In genomic region chr22:23673826-23674690, GRCh38 we compare ENCODE assay signal across 23 cellular contexts. TPM values are rescaled to one million over a fixed set of nuclear protein-coding genes. Genes with fewer than 3 reads are reported as not detected.
DNase-seq lines count a peak whose midpoint lies in the region; FAIRE-seq and TF ChIP-seq lines count a peak whose summit lies in the region.
"Had no signal": no experiment of that assay in that cellular context is flagged by ENCODE, and none has a peak within 500 bp of the region (broad histone marks: within the 10 kb centered on the region; RNA-seq: fewer than 3 reads in every experiment).

No MANE protein-coding gene starts in this region.

- H3K27me3 Mint-ChIP-seq in neural progenitor cell (ENCODE audit: insufficient read depth, low read depth): peaks cover 5% of the 10 kb centered on the region
- peaks cover 2% of the 10 kb centered on the region; the same call in 1 of the 2 replicates for H3K27me3 Mint-ChIP-seq in HFFc6 (ENCODE audit: insufficient read depth)
- H3K27me3 Mint-ChIP-seq: CD8-positive, alpha-beta memory T cell had no signal

- no peaks in the 10 kb centered on the region for H3K79me2 ChIP-seq in H1 (ENCODE audit: control insufficient read depth in 1 of 2, insufficient read depth in 2 of 2, low read length in 2 of 2)
- H3K79me2 ChIP-seq in neural progenitor cell (ENCODE audit: low read depth): no peaks in the 10 kb centered on the region

- H3K79me1 ChIP-seq in H1 (ENCODE audit: low read depth, low read length): no peaks in the 10 kb centered on the region

- no peak overlapping the region for H3K23ac ChIP-seq in H1 (ENCODE audit: insufficient read length)

- no peak overlapping the region for H2BK20ac ChIP-seq in H1 (ENCODE audit: low read length)

- H2BK120ac ChIP-seq in H1 (replicated peaks; ENCODE audit: low read depth, low read length): no peak overlapping the region

- no peak for TF ChIP-seq EP300 in H1 (IDR thresholded peaks at IDR 0.05; ENCODE audit: borderline replicate concordance in 1 of 2, low read depth in 2 of 2, low read length in 2 of 2)

- H3K4me1 Mint-ChIP-seq in neural progenitor cell (peaks cover 19% of the 10 kb centered on the region), HFFc6 (ENCODE audit: low read depth) (no peaks in the 10 kb centered on the region)
- H3K4me1 Mint-ChIP-seq: mesothelial cell of epicardium had no signal

- H2BK5ac ChIP-seq in H1 (ENCODE audit: low read depth, low read length): no peak overlapping the region

- H3K27ac ChIP-seq in HL-60 (replicated peaks) (peak overlapping the region; percentile 41), H1 (ENCODE audit: low read depth, low read length) (no peak overlapping the region), neural progenitor cell (no peak overlapping the region)
- H3K27ac ChIP-seq: upper lobe of right lung had no signal

- H3K9ac ChIP-seq in H1 (replicated peaks in 1 of 4; ENCODE audit: extremely low read depth in 1 of 4, low read depth in 3 of 4, low read length in 3 of 4) (no peak overlapping the region), neural progenitor cell (no peak overlapping the region)

- POLR2A ChIA-PET in H1 (lab: Charles Lee; ENCODE audit: partially characterized antibody): no interaction called here

- TF ChIP-seq RAD21 in H1 (IDR thresholded peaks at IDR 0.05 in 1 of 2, conservative IDR thresholded peaks at IDR 0.05 in 1 of 2; ENCODE audit: low read depth in 2 of 2, low read length in 2 of 2): no peak

- DNase-seq in ELF-1 (ENCODE audit: low read depth, low spot score): peak; percentile 36
- no peak for DNase-seq in HL-60 (ENCODE audit: low read depth in 1 of 2, low spot score in 1 of 2)
- no peak for DNase-seq in H1 (ENCODE audit: low read depth in 1 of 2, low spot score in 2 of 2)
- DNase-seq in neural progenitor cell (ENCODE audit: low spot score): peak; percentile 7
- DNase-seq in NCI-H524 (lab: John Stamatoyannopoulos, UW): no peak
- DNase-seq in NCI-H524 treated with DMSO at 0.1 percent for 48 hours (lab: John Stamatoyannopoulos, UW): no peak
- no peak for DNase-seq in LoVo (ENCODE audit: low spot score)
- DNase-seq in HFFc6: no peak
- DNase-seq: activated CD4-positive, alpha-beta T cell treated with anti-CD3 and anti-CD28 coated beads, Interleukin-2, amount 50 U/mL, for 1 hour; activated CD8-positive, alpha-beta memory T cell treated with anti-CD3 and anti-CD28 coated beads, Interleukin-2, amount 50 U/mL, for 48 hours; activated effector memory CD4-positive, alpha-beta T cell treated with Interleukin-2 at 50 U/mL for 16 hours; CD8-positive, alpha-beta memory T cell; DMS79; erythroblast; foreskin melanocyte; NCI-H1105; NCI-H2107; NCI-H526 treated with DMSO at 0.1 percent for 48 hours; upper lobe of right lung had no signal

- no peaks in the 10 kb centered on the region for H3K9me3 ChIP-seq in H1 (ENCODE audit: insufficient read depth in 2 of 2, low read depth in 1 of 2, low read length in 1 of 2)
- no peaks in the 10 kb centered on the region for H3K9me3 ChIP-seq in neural progenitor cell (ENCODE audit: low read depth)
- H3K9me3 ChIP-seq: upper lobe of right lung had no signal

- no peak overlapping the region for H2AFZ ChIP-seq in H1 (ENCODE audit: low read length)
- no peak overlapping the region for H2AFZ ChIP-seq in neural progenitor cell (replicated peaks)

- H3F3A ChIP-seq in neural progenitor cell (ENCODE audit: low read depth): peaks cover 11% of the 10 kb centered on the region

- H3K4ac ChIP-seq in H1 (replicated peaks; ENCODE audit: insufficient read length, low read depth, low read length): no peak overlapping the region

- H3K36me3 Mint-ChIP-seq in neural progenitor cell (peaks cover 2% of the 10 kb centered on the region), HFFc6 (ENCODE audit: low read depth) (no peaks in the 10 kb centered on the region)

- H4K20me1 ChIP-seq in H1 (replicated peaks in 1 of 2; ENCODE audit: control insufficient read depth in 1 of 2, insufficient read depth in 2 of 2, low read length in 2 of 2) (peaks cover 3 to 7% of the 10 kb centered on the region in 2 experiments), neural progenitor cell (ENCODE audit: low read depth) (peaks cover 15% of the 10 kb centered on the region)

- H2AK5ac ChIP-seq in H1 (ENCODE audit: low read depth, low read length): 0 out of 2 replicates have a peak overlapping the region, but pooled peaks have one; percentile 15

- H2BK12ac ChIP-seq in H1 (ENCODE audit: low read depth, low read length): no peak overlapping the region

- TF ChIP-seq CTCF in HL-60 (IDR thresholded peaks at IDR 0.05; ENCODE audit: insufficient read depth, low read length): no peak
- peak in 1 of 3 experiments; percentile 3; a peak in 1 of 4 replicates for TF ChIP-seq CTCF in H1 (IDR thresholded peaks at IDR 0.05; ENCODE audit: control extremely low read depth in 1 of 3, insufficient read depth in 1 of 3, low read depth in 1 of 3, low read length in 3 of 3)
- no peak for TF ChIP-seq CTCF in neural progenitor cell (IDR thresholded peaks at IDR 0.05)
- no peak for TF ChIP-seq CTCF in HFFc6 (IDR thresholded peaks at IDR 0.05)

- no peak overlapping the region for H2BK15ac ChIP-seq in H1 (ENCODE audit: low read length)

- H4K5ac ChIP-seq in H1 (ENCODE audit: insufficient read length, low read depth, low read length): peak overlapping the region; percentile 2

- no peaks in the 10 kb centered on the region for H3K9me3 Mint-ChIP-seq in neural progenitor cell
- no peaks in the 10 kb centered on the region for H3K9me3 Mint-ChIP-seq in HFFc6
- H3K9me3 Mint-ChIP-seq: CD8-positive, alpha-beta memory T cell; mesothelial cell of epicardium; nephron had no signal

- no peak overlapping the region for H3K4me3 Mint-ChIP-seq in neural progenitor cell
- no peak overlapping the region for H3K4me3 Mint-ChIP-seq in HFFc6
- H3K4me3 Mint-ChIP-seq: CD8-positive, alpha-beta memory T cell; mesothelial cell of epicardium; nephron had no signal

- no peak overlapping the region for H3K14ac ChIP-seq in H1 (ENCODE audit: insufficient read length)

- TF ChIP-seq POLR2A in H1 (IDR thresholded peaks at IDR 0.05; ENCODE audit: control extremely low read depth in 1 of 2, low read depth in 2 of 2, low read length in 2 of 2): no peak

- no peak overlapping the region for H4K8ac ChIP-seq in H1 (ENCODE audit: extremely low read depth, insufficient read depth, low read length)

- no peak for FAIRE-seq in H1 (lab: Jason Lieb, UNC)
- FAIRE-seq: H54 had no signal

- H3K4me2 ChIP-seq in H1 (ENCODE audit: insufficient read depth in 1 of 2, low read depth in 2 of 2, low read length in 2 of 2) (no peak overlapping the region), neural progenitor cell (no peak overlapping the region)

- CTCF ChIA-PET in H1 (lab: Charles Lee; ENCODE audit: partially characterized antibody): interaction anchor here (1.2 kb wide), 1 partner anchor 9 kb away, joined by 4 read pairs; no protein-coding TSS in a partner anchor

- no peaks in the 10 kb centered on the region for H3K23me2 ChIP-seq in H1 (ENCODE audit: low read depth, low read length)

- H3K56ac ChIP-seq in H1 (replicated peaks; ENCODE audit: insufficient read length, low read depth, low read length): no peak overlapping the region

- peaks cover 0 to 7% (median 2%) of the 10 kb centered on the region in 4 experiments; a peak in 4 of 7 replicates for H3K4me1 ChIP-seq in H1 (replicated peaks in 1 of 4; ENCODE audit: control insufficient read depth in 3 of 4, insufficient read depth in 4 of 4, low read length in 3 of 4)
- H3K4me1 ChIP-seq in neural progenitor cell: peaks cover 4% of the 10 kb centered on the region

- H4K91ac ChIP-seq in H1 (replicated peaks; ENCODE audit: insufficient read length, low read length): no peak overlapping the region

- no peaks in the 10 kb centered on the region for H3K36me3 ChIP-seq in H1 (ENCODE audit: control insufficient read depth in 2 of 4, insufficient read depth in 4 of 4, low read length in 3 of 4)
- H3K36me3 ChIP-seq in neural progenitor cell: no peaks in the 10 kb centered on the region
- H3K36me3 ChIP-seq: upper lobe of right lung had no signal

- 82% methylated on average over 23 of the region's 26 CpGs; no CpG with 5 or more reads in 1 of the 2 experiments for WGBS in H1 (ENCODE audit: extremely low coverage in 1 of 2, insufficient coverage in 1 of 2, insufficient read length in 1 of 2, insufficient replicate concordance in 2 of 2, low coverage in 1 of 2, low lambda C conversion rate in 2 of 2, missing lambda C conversion rate in 1 of 2), 2 experiments

- H3K27me3 ChIP-seq in HL-60 (ENCODE audit: insufficient read depth, poor library complexity, severe bottlenecking): no peaks in the 10 kb centered on the region
- H3K27me3 ChIP-seq in H1 (replicated peaks in 1 of 4; ENCODE audit: control insufficient read depth in 3 of 4, extremely low read depth in 1 of 4, insufficient read depth in 3 of 4, low read length in 3 of 4): no peaks in the 10 kb centered on the region
- H3K27me3 ChIP-seq in neural progenitor cell: no peaks in the 10 kb centered on the region
- H3K27me3 ChIP-seq: upper lobe of right lung had no signal

- H3K27ac Mint-ChIP-seq in neural progenitor cell: peak overlapping the region; percentile 66
- no peak overlapping the region for H3K27ac Mint-ChIP-seq in HFFc6
- H3K27ac Mint-ChIP-seq: mesothelial cell of epicardium had no signal

- H3K18ac ChIP-seq in H1 (ENCODE audit: extremely low read depth, low read length): no peak overlapping the region

- H3K4me3 ChIP-seq in HL-60 (replicated peaks; ENCODE audit: insufficient read depth, low read length): no peak overlapping the region
- no peak overlapping the region for H3K4me3 ChIP-seq in H1 (ENCODE audit: extremely low read depth in 1 of 4, insufficient read depth in 2 of 4, low read depth in 3 of 4, low read length in 4 of 4)
- no peak overlapping the region for H3K4me3 ChIP-seq in neural progenitor cell
- H3K4me3 ChIP-seq: upper lobe of right lung had no signal

RNA-seq across cellular contexts. Expression of gene RGL4, which starts 16.8 kb away (rescaled TPM):
- total RNA-seq in H1 (2021; fragmentation: NEBNext Ultra II Directional; extraction: Animal tissue kit (Norgen Biotek cat#: 25700)): not detected in 2 replicates
- not detected in 2 replicates for polyA plus RNA-seq in H1 (2011; rRNA removed)
- not detected for polyA plus RNA-seq in H1 (2011; cell fraction: cytosol; rRNA removed)
- 0.04 TPM for polyA plus RNA-seq in H1 (2011; cell fraction: nucleus; rRNA removed)
- polyA plus RNA-seq in H1 (2012, experiment 1 of 2): 0.31 to 0.65 TPM (median 0.50 TPM) in 4 replicates
- not detected for polyA plus RNA-seq in H1 (2012, experiment 2 of 2)
- not detected for polyA plus RNA-seq in H1 (2013, experiment 1 of 2)
- not detected for polyA plus RNA-seq in H1 (2013, experiment 2 of 2)
- polyA minus RNA-seq in H1 (2011; rRNA and poly(A)+ RNA removed): not detected in 2 replicates
- not detected for polyA minus RNA-seq in H1 (2011; cell fraction: cytosol; rRNA and poly(A)+ RNA removed)
- polyA minus RNA-seq in H1 (2011; cell fraction: nucleus; rRNA and poly(A)+ RNA removed): not detected
- not detected in 2 replicates for total RNA-seq in neural progenitor cell (ENCODE audit: low replicate concordance)
- not detected for total RNA-seq in HFFc6 (2021; fragmentation: NEBNext Ultra II Directional; extraction: Animal tissue kit (Norgen Biotek cat#: 25700))
- total RNA-seq: mesothelial cell of epicardium, pulmonary artery endothelial cell had no signal

RNA-seq across cellular contexts. Expression of gene DRICH1, which starts 41.9 kb away (rescaled TPM):
- 0.28 TPM in 1 of 2 replicates, not detected in the other for total RNA-seq in H1 (2021; fragmentation: NEBNext Ultra II Directional; extraction: Animal tissue kit (Norgen Biotek cat#: 25700))
- polyA plus RNA-seq in H1 (2011; rRNA removed): 0.19 and 0.21 TPM in 2 replicates
- 0.36 TPM for polyA plus RNA-seq in H1 (2011; cell fraction: cytosol; rRNA removed)
- 0.39 TPM for polyA plus RNA-seq in H1 (2011; cell fraction: nucleus; rRNA removed)
- polyA plus RNA-seq in H1 (2012, experiment 1 of 2): 0.32 to 0.55 TPM in 2 of 4 replicates, not detected in the others
- not detected for polyA plus RNA-seq in H1 (2012, experiment 2 of 2)
- polyA plus RNA-seq in H1 (2013, experiment 1 of 2): 0.08 TPM
- 0.11 TPM for polyA plus RNA-seq in H1 (2013, experiment 2 of 2)
- not detected in 2 replicates for polyA minus RNA-seq in H1 (2011; rRNA and poly(A)+ RNA removed)
- polyA minus RNA-seq in H1 (2011; cell fraction: cytosol; rRNA and poly(A)+ RNA removed): not detected
- polyA minus RNA-seq in H1 (2011; cell fraction: nucleus; rRNA and poly(A)+ RNA removed): 0.50 TPM
- total RNA-seq in neural progenitor cell (ENCODE audit: low replicate concordance): not detected in 2 replicates
- total RNA-seq in HFFc6 (2021; fragmentation: NEBNext Ultra II Directional; extraction: Animal tissue kit (Norgen Biotek cat#: 25700)): under 1 TPM in 3 of 6 experiments, not detected in 3; 0.14 to 0.25 (median 0.24) TPM
- polyA plus RNA-seq: CD8-positive, alpha-beta memory T cell had no signal

Comparison
In these comparisons a context has a peak if more than half of its experiments do, and no peak if none do; other contexts are left out.
1. DNase-seq: peak in ELF-1 (single experiment) and neural progenitor cell (single experiment); none in HL-60 (0 of 2), H1 (0 of 2), NCI-H524 (0 of 2), NCI-H524 treated with DMSO at 0.1 percent for 48 hours (single experiment), LoVo (single experiment) and HFFc6 (single experiment).